In the genomic region with DNA sequence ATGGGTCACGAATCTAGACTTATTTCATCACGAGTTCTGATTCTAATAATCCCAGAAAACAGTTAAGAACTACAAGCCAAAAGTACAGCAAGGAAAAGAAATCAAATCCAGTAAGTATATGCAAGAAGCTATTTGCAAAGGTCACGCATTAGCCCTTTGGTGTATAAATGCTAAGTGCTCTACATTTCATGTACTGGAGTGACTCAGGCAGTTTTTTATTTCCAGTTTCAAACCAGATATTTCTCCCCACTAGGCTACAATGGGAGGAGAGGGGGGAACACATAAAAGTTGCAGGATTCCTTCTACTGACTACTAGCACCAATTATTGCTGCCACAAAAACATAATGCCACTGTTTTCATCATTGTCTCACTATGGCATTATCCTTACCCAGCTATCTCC, we compare ENCODE assay signal across 19 cellular contexts.
DNase-seq lines count a peak whose midpoint lies in the region; ATAC-seq and TF ChIP-seq lines count a peak whose summit lies in the region.
"Had no signal": no experiment of that assay in that cellular context is flagged by ENCODE, and none has a peak within 500 bp of the region (broad histone marks: within the 10 kb centered on the region; RNA-seq: fewer than 3 reads in every experiment).

No MANE protein-coding gene starts in this region.

- H3K9ac ChIP-seq in subcutaneous abdominal adipose tissue (ENCODE audit: low read length in 5 of 5): peak overlapping the region in 1 of 5 donors; percentile 42

- H3K79me2 ChIP-seq in hepatocyte: no peaks in the 10 kb centered on the region

- H3K27ac ChIP-seq in hepatocyte: peak overlapping the region; percentile 19
- peak overlapping the region; percentile 32 for H3K27ac ChIP-seq in subcutaneous abdominal adipose tissue (ENCODE audit: low read depth, low read length)
- no peak overlapping the region for H3K27ac ChIP-seq in naive thymus-derived CD4-positive, alpha-beta T cell (ENCODE audit: low read depth, low read length)
- H3K27ac ChIP-seq: coronary artery, thoracic aorta had no signal

- no peak overlapping the region for H3K4me2 ChIP-seq in hepatocyte

- no peaks in the 10 kb centered on the region for H3K9me3 ChIP-seq in hepatocyte (ENCODE audit: low read depth)
- H3K9me3 ChIP-seq in subcutaneous abdominal adipose tissue (ENCODE audit: control insufficient read depth in 5 of 5, low read length in 5 of 5): no peaks in the 10 kb centered on the region
- no peaks in the 10 kb centered on the region for H3K9me3 ChIP-seq in naive thymus-derived CD4-positive, alpha-beta T cell (ENCODE audit: control insufficient read depth in 2 of 3, low read length in 3 of 3)
- H3K9me3 ChIP-seq: BE2C, thoracic aorta had no signal

- H3K36me3 Mint-ChIP-seq in activated naive CD8-positive, alpha-beta T cell treated with anti-CD3 and anti-CD28 coated beads, Interleukin-2, amount 50 U/mL, for 24 hours (ENCODE audit: low read depth): peaks cover under 1% of the 10 kb centered on the region
- H3K36me3 Mint-ChIP-seq in chondrocyte (ENCODE audit: low read depth): no peaks in the 10 kb centered on the region
- H3K36me3 Mint-ChIP-seq in naive thymus-derived CD4-positive, alpha-beta T cell: peaks cover 0 to 7% (median 0%) of the 10 kb centered on the region in 5 donors
- H3K36me3 Mint-ChIP-seq: mesothelial cell of epicardium had no signal

- peak overlapping the region; percentile 62 for H3K27ac Mint-ChIP-seq in activated naive CD8-positive, alpha-beta T cell treated with anti-CD3 and anti-CD28 coated beads, Interleukin-2, amount 50 U/mL, for 24 hours
- H3K27ac Mint-ChIP-seq in chondrocyte (ENCODE audit: unreplicated experiment): peak overlapping the region; percentile 87
- H3K27ac Mint-ChIP-seq in naive thymus-derived CD4-positive, alpha-beta T cell: no peak overlapping the region
- H3K27ac Mint-ChIP-seq: activated T-helper 17 cell treated with anti-CD3 and anti-CD28 coated beads, Interleukin-2, amount 50 U/mL, for 72 hours; mesothelial cell of epicardium had no signal

- H3K4me1 ChIP-seq in hepatocyte (ENCODE audit: insufficient read depth): no peaks in the 10 kb centered on the region
- H3K4me1 ChIP-seq in subcutaneous abdominal adipose tissue (ENCODE audit: control insufficient read depth in 5 of 5, insufficient read depth in 5 of 5, low read length in 5 of 5): peaks cover 0 to 28% (median 10%) of the 10 kb centered on the region in 5 donors
- no peaks in the 10 kb centered on the region for H3K4me1 ChIP-seq in naive thymus-derived CD4-positive, alpha-beta T cell (ENCODE audit: control insufficient read depth in 2 of 2, insufficient read depth in 2 of 2, low read length in 2 of 2)

- POLR2A ChIA-PET in naive thymus-derived CD4-positive, alpha-beta T cell (lab: Charles Lee): no interaction called here

- H4K20me1 ChIP-seq in hepatocyte (ENCODE audit: insufficient read depth, poor library complexity, severe bottlenecking): no peaks in the 10 kb centered on the region

- H3K4me3 ChIP-seq in hepatocyte (no peak overlapping the region), subcutaneous abdominal adipose tissue (ENCODE audit: low read depth in 1 of 5, low read length in 5 of 5) (no peak overlapping the region)
- H3K4me3 ChIP-seq in naive thymus-derived CD4-positive, alpha-beta T cell (ENCODE audit: low read length): no peak overlapping the region
- H3K4me3 ChIP-seq: coronary artery, thoracic aorta had no signal

- H3K9me2 ChIP-seq in hepatocyte (replicated peaks; ENCODE audit: insufficient read depth): no peaks in the 10 kb centered on the region

- TF ChIP-seq CTCF in chondrocyte (IDR thresholded peaks at IDR 0.05) (no peak), hepatocyte (IDR thresholded peaks at IDR 0.05; ENCODE audit: poor library complexity) (no peak)

- no peaks in the 10 kb centered on the region for H3K27me3 ChIP-seq in hepatocyte
- H3K27me3 ChIP-seq in subcutaneous abdominal adipose tissue (ENCODE audit: control insufficient read depth in 5 of 5, insufficient read depth in 4 of 5, low read length in 5 of 5): no peaks in the 10 kb centered on the region
- H3K27me3 ChIP-seq in naive thymus-derived CD4-positive, alpha-beta T cell (ENCODE audit: control insufficient read depth in 2 of 2, insufficient read depth in 2 of 2, low read length in 2 of 2): no peaks in the 10 kb centered on the region
- H3K27me3 ChIP-seq: BE2C had no signal

- no peak overlapping the region for H3K4me3 Mint-ChIP-seq in activated naive CD8-positive, alpha-beta T cell treated with anti-CD3 and anti-CD28 coated beads, Interleukin-2, amount 50 U/mL, for 24 hours
- H3K4me3 Mint-ChIP-seq in chondrocyte (ENCODE audit: unreplicated experiment): no peak overlapping the region
- H3K4me3 Mint-ChIP-seq in naive thymus-derived CD4-positive, alpha-beta T cell: no peak overlapping the region
- H3K4me3 Mint-ChIP-seq: activated T-helper 17 cell treated with anti-CD3 and anti-CD28 coated beads, Interleukin-2, amount 50 U/mL, for 72 hours; mesothelial cell of epicardium had no signal

- intact Hi-C loops in naive thymus-derived CD4-positive, alpha-beta T cell (cut with micrococcal nuclease): no loop called here

- DNase-seq in activated naive CD8-positive, alpha-beta T cell treated with anti-CD3 and anti-CD28 coated beads, Interleukin-2, amount 50 U/mL, for 24 hours: no peak
- DNase-seq in chondrocyte (ENCODE audit: low spot score): no peak
- no peak for DNase-seq in hepatocyte (ENCODE audit: low spot score)
- no peak for DNase-seq in naive thymus-derived CD4-positive, alpha-beta T cell
- DNase-seq in NCI-H748 treated with DMSO at 0.1 percent for 48 hours (lab: John Stamatoyannopoulos, UW): no peak
- no peak for DNase-seq in T-helper 9 cell
- DNase-seq: amniotic stem cell, GDM1, hippocampal formation, left cardiac atrium, MM.1S, right cardiac atrium, T-helper 2 cell had no signal

- ATAC-seq in activated naive CD8-positive, alpha-beta T cell treated with anti-CD3 and anti-CD28 coated beads, Interleukin-2, amount 50 U/mL, for 24 hours: no peak
- no peak for ATAC-seq in naive thymus-derived CD4-positive, alpha-beta T cell
- ATAC-seq: left cardiac atrium had no signal

- CTCF ChIA-PET in naive thymus-derived CD4-positive, alpha-beta T cell (lab: Charles Lee): no interaction called here

- H3K9me3 Mint-ChIP-seq in activated naive CD8-positive, alpha-beta T cell treated with anti-CD3 and anti-CD28 coated beads, Interleukin-2, amount 50 U/mL, for 24 hours: no peaks in the 10 kb centered on the region
- H3K9me3 Mint-ChIP-seq in chondrocyte (ENCODE audit: low read depth): peaks cover 3% of the 10 kb centered on the region
- H3K9me3 Mint-ChIP-seq in naive thymus-derived CD4-positive, alpha-beta T cell: no peaks in the 10 kb centered on the region
- H3K9me3 Mint-ChIP-seq: activated T-helper 17 cell treated with anti-CD3 and anti-CD28 coated beads, Interleukin-2, amount 50 U/mL, for 72 hours; mesothelial cell of epicardium had no signal

- 93% methylated on average over 3 of the region's 3 CpGs for WGBS in hepatocyte (ENCODE audit: low lambda C conversion rate, missing lambda C conversion rate)

- no peak overlapping the region for H2AFZ ChIP-seq in hepatocyte

- H3K4me1 Mint-ChIP-seq in activated naive CD8-positive, alpha-beta T cell treated with anti-CD3 and anti-CD28 coated beads, Interleukin-2, amount 50 U/mL, for 24 hours: peaks cover 46% of the 10 kb centered on the region
- H3K4me1 Mint-ChIP-seq in chondrocyte (ENCODE audit: low read depth): peaks cover 51% of the 10 kb centered on the region
- H3K4me1 Mint-ChIP-seq in naive thymus-derived CD4-positive, alpha-beta T cell: peaks cover 0 to 3% (median 0%) of the 10 kb centered on the region in 7 donors
- H3K4me1 Mint-ChIP-seq: activated T-helper 17 cell treated with anti-CD3 and anti-CD28 coated beads, Interleukin-2, amount 50 U/mL, for 72 hours; mesothelial cell of epicardium had no signal

- H3K27me3 Mint-ChIP-seq in activated naive CD8-positive, alpha-beta T cell treated with anti-CD3 and anti-CD28 coated beads, Interleukin-2, amount 50 U/mL, for 24 hours: peaks cover 2% of the 10 kb centered on the region
- H3K27me3 Mint-ChIP-seq in chondrocyte (ENCODE audit: low read depth): no peaks in the 10 kb centered on the region
- peaks cover 0 to 7% (median 0%) of the 10 kb centered on the region in 5 donors for H3K27me3 Mint-ChIP-seq in naive thymus-derived CD4-positive, alpha-beta T cell

- no peaks in the 10 kb centered on the region for H3K36me3 ChIP-seq in hepatocyte (replicated peaks; ENCODE audit: insufficient read depth, low read depth)
- no peaks in the 10 kb centered on the region for H3K36me3 ChIP-seq in subcutaneous abdominal adipose tissue (ENCODE audit: control insufficient read depth in 5 of 5, insufficient read depth in 5 of 5, low read length in 5 of 5)
- no peaks in the 10 kb centered on the region for H3K36me3 ChIP-seq in naive thymus-derived CD4-positive, alpha-beta T cell (ENCODE audit: control insufficient read depth in 2 of 3, insufficient read depth in 3 of 3, low read length in 3 of 3)
- H3K36me3 ChIP-seq: thoracic aorta had no signal

Comparison
In these comparisons a context has a peak if more than half of its experiments do, and no peak if none do; other contexts are left out.
1. H3K27ac Mint-ChIP-seq: peak in activated naive CD8-positive, alpha-beta T cell treated with anti-CD3 and anti-CD28 coated beads, Interleukin-2, amount 50 U/mL, for 24 hours (single experiment) and chondrocyte (single experiment); none in naive thymus-derived CD4-positive, alpha-beta T cell (0 of 9).